ENCODE assay signal across 26 cellular contexts in the genomic region with DNA sequence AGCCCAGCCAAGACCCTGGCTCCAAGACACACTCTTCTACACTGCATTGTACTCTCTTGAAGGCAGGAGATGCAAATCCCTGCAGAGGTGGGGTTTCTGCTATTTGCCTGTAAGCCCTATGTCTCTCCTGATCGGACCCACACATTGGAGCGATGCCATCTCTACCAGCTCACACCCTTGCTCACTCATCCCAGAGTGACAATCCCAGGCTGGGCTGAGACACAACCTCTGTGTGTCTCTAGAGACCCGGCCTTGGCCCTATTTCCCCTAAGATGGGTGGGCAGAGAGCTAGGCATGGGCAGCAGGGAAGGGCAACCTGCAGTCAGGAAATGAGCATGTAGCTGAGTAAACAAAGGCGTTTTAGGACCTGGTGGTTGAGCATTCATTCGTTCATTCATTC.
"Had no signal": no experiment of that assay in that cellular context is flagged by ENCODE, and none has a peak within 500 bp of the region (broad histone marks: within the 10 kb centered on the region; RNA-seq: fewer than 3 reads in every experiment).

No MANE protein-coding gene starts in this region.

- H3K9me3 ChIP-seq: gastrocnemius medialis, lower lobe of right lung, mucosa of descending colon, prostate gland, right atrium auricular region, stomach, thyroid gland had no signal

- H3K4me1 ChIP-seq: gastrocnemius medialis, lower lobe of right lung, prostate gland, right atrium auricular region, stomach had no signal

- H3K4me3 Mint-ChIP-seq: effector memory CD8-positive, alpha-beta T cell; mesothelial cell of epicardium; naive B cell; natural killer cell treated with Interleukin-12 subunit alpha and Interleukin-12 subunit beta and Interleukin-15 and Interleukin-18, amount 100 ng/mL, for 72 hours; type B pancreatic cell had no signal

- H3K27ac ChIP-seq: gastrocnemius medialis, lower lobe of right lung, prostate gland, right atrium auricular region, stomach, thyroid gland had no signal

- H3K27ac Mint-ChIP-seq: effector memory CD8-positive, alpha-beta T cell; mesothelial cell of epicardium; natural killer cell treated with Interleukin-12 subunit alpha and Interleukin-12 subunit beta and Interleukin-15 and Interleukin-18, amount 100 ng/mL, for 72 hours had no signal

- H3K4me3 ChIP-seq: gastrocnemius medialis, lower lobe of right lung, mucosa of descending colon, prostate gland, right atrium auricular region, smooth muscle cell, stomach, thyroid gland had no signal

- H3K36me3 Mint-ChIP-seq: mesothelial cell of epicardium; naive B cell; natural killer cell treated with Interleukin-12 subunit alpha and Interleukin-12 subunit beta and Interleukin-15 and Interleukin-18, amount 100 ng/mL, for 72 hours; type B pancreatic cell had no signal

- ATAC-seq: effector memory CD8-positive, alpha-beta T cell; gastrocnemius medialis; left ventricle myocardium superior; lower lobe of right lung; mucosa of descending colon; natural killer cell treated with Interleukin-12 subunit alpha and Interleukin-12 subunit beta and Interleukin-15 and Interleukin-18, amount 100 ng/mL, for 72 hours; sciatic nerve had no signal

- H3K36me3 ChIP-seq: gastrocnemius medialis, lower lobe of right lung, prostate gland, right atrium auricular region, stomach, thyroid gland had no signal

- H3K4me2 ChIP-seq: smooth muscle cell had no signal

- FAIRE-seq: endometrium, keratinocyte had no signal

- DNase-seq: cortex of kidney; effector memory CD8-positive, alpha-beta T cell; foreskin fibroblast; gastrocnemius medialis; head of caudate nucleus; left ventricle myocardium superior; lower lobe of right lung; naive B cell; nucleus accumbens; stimulated activated CD4-positive, alpha-beta T cell treated with anti-CD3 and anti-CD28 coated beads, Interleukin-12 subunit alpha, Interleukin-12 subunit beta, amount 100 ng/mL, for 4 hours; stimulated activated CD4-positive, alpha-beta T cell treated with anti-CD3 and anti-CD28 coated beads, Interleukin-1b, Interleukin-23, amount 100 ng/mL, for 48 hours; stimulated activated CD4-positive, alpha-beta T cell treated with anti-CD3 and anti-CD28 coated beads, Interleukin-4, amount 100 ng/mL, for 1 hour; stimulated activated CD8-positive, alpha-beta memory T cell treated with anti-CD3 and anti-CD28 coated beads, Interleukin-4, amount 100 ng/mL, for 48 hours; stimulated activated naive CD4-positive, alpha-beta T cell; stomach had no signal

- H3K27me3 ChIP-seq: gastrocnemius medialis, right atrium auricular region, thyroid gland had no signal

- H3K9me3 Mint-ChIP-seq: effector memory CD8-positive, alpha-beta T cell; mesothelial cell of epicardium; natural killer cell treated with Interleukin-12 subunit alpha and Interleukin-12 subunit beta and Interleukin-15 and Interleukin-18, amount 100 ng/mL, for 72 hours; type B pancreatic cell had no signal
